26 cellular contexts compared by ENCODE assay signal in the genomic region with DNA sequence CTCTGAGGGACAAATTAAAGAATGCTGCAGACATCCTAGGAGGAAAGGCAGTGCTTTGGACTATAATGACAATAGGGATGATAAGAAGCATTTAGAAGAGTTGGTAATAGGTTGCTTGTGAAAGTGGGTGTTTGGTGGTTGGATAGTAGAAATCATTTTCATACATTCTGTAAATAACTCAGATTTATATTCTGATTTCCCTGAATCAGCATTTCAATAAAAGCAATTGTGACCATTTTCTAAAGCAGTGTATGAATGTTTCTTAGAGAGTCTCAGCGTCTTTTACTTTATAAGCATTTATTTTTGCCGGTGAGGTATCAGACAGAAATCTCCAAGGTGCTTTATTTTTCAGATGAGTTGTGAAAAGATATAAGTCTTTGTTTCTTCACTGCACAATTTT.
DNase-seq lines count a peak whose midpoint lies in the region; ATAC-seq, FAIRE-seq and TF ChIP-seq lines count a peak whose summit lies in the region.
"Had no signal": no experiment of that assay in that cellular context is flagged by ENCODE, and none has a peak within 500 bp of the region (broad histone marks: within the 10 kb centered on the region; RNA-seq: fewer than 3 reads in every experiment).

No MANE protein-coding gene starts in this region.

- peaks cover 5% of the 10 kb centered on the region for H3K9me3 Mint-ChIP-seq in endodermal cell
- peaks cover 42% of the 10 kb centered on the region for H3K9me3 Mint-ChIP-seq in T-helper 2 cell treated with Interferon-gamma antibody and Interleukin-4, amounts not matched to agents 5 μg/mL and 100 μg/mL, for 36 hours

- H3K4me1 Mint-ChIP-seq in endodermal cell: peaks cover 35% of the 10 kb centered on the region
- no peaks in the 10 kb centered on the region for H3K4me1 Mint-ChIP-seq in T-helper 2 cell treated with Interferon-gamma antibody and Interleukin-4, amounts not matched to agents 5 μg/mL and 100 μg/mL, for 36 hours (ENCODE audit: low read depth)
- H3K4me1 Mint-ChIP-seq: CD14-positive monocyte; CD4-positive, alpha-beta memory T cell; CD4-positive, CD25-positive, alpha-beta regulatory T cell; CD8-positive, alpha-beta memory T cell had no signal

- H3K79me1 ChIP-seq in IMR-90 (ENCODE audit: low read depth in 1 of 2, low read length in 2 of 2): no peaks in the 10 kb centered on the region

- no peak for DNase-seq in HepG2 (ENCODE audit: low spot score)
- DNase-seq in right lobe of liver: no peak
- no peak for DNase-seq in IMR-90
- no peak for DNase-seq in endodermal cell
- no peak for DNase-seq in body of pancreas
- DNase-seq in T-helper 2 cell treated with Interferon-gamma antibody and Interleukin-4, amounts not matched to agents 5 μg/mL and 100 μg/mL, for 36 hours (ENCODE audit: low spot score): no peak
- DNase-seq: ACHN; BE2C; C1 segment of cervical spinal cord; CD4-positive, alpha-beta memory T cell; CD4-positive, CD25-positive, alpha-beta regulatory T cell; CD8-positive, alpha-beta memory T cell; COR-L47; DMS 273 treated with DMSO at 0.1 percent for 48 hours; DMS153; DMS53; DMS79; DND-41; EL; GDM1 had no signal

- BruUV-seq in HepG2 (replicated peaks; lab: Mats Ljungman, UMichigan) (no TSS peak), IMR-90 (replicated peaks; lab: Mats Ljungman, UMichigan) (no TSS peak)

- no peak overlapping the region for H3K4me2 ChIP-seq in HepG2 (ENCODE audit: low read depth, low read length)
- H3K4me2 ChIP-seq in IMR-90 (ENCODE audit: low read depth, low read length): no peak overlapping the region
- H3K4me2 ChIP-seq: BLaER1 had no signal

- TF ChIP-seq RAD21 in HepG2 (CRISPR knock-in tag; IDR thresholded peaks at IDR 0.05): no peak
- no peak for TF ChIP-seq RAD21 in IMR-90 (IDR thresholded peaks at IDR 0.05; ENCODE audit: low read length)

- H3K4me3 ChIP-seq in HepG2 (replicated peaks in 1 of 3; ENCODE audit: insufficient read depth in 1 of 3, low read depth in 2 of 3, low read length in 3 of 3): no peak overlapping the region
- H3K4me3 ChIP-seq in right lobe of liver: no peak overlapping the region
- no peak overlapping the region for H3K4me3 ChIP-seq in IMR-90 (ENCODE audit: insufficient read depth, low read depth, low read length)
- H3K4me3 ChIP-seq in endodermal cell (ENCODE audit: low read length): no peak overlapping the region
- H3K4me3 ChIP-seq in body of pancreas: no peak overlapping the region
- H3K4me3 ChIP-seq: BLaER1, GM12878 had no signal

- H3K9ac ChIP-seq in HepG2 (ENCODE audit: insufficient read depth, low read depth, low read length) (no peak overlapping the region), IMR-90 (ENCODE audit: low read depth, low read length) (no peak overlapping the region), endodermal cell (ENCODE audit: extremely low read depth, low read length, poor library complexity, severe bottlenecking) (no peak overlapping the region)
- H3K9ac ChIP-seq: BLaER1 had no signal

- POLR2A ChIA-PET in HepG2 (lab: Yijun Ruan, JAX): no interaction called here
- POLR2A ChIA-PET in IMR-90 (lab: Charles Lee; ENCODE audit: unreplicated experiment): no interaction called here

- TF ChIP-seq EP300 in HepG2 (IDR thresholded peaks at IDR 0.05; ENCODE audit: low read depth in 2 of 2, low read length in 2 of 2): no peak
- TF ChIP-seq EP300 in HepG2 (CRISPR knock-in tag; IDR thresholded peaks at IDR 0.05; ENCODE audit: borderline replicate concordance): no peak

- ATAC-seq in HepG2: no peak
- ATAC-seq in right lobe of liver: no peak
- ATAC-seq in IMR-90 (ENCODE audit: low read depth): no peak
- no peak for ATAC-seq in body of pancreas
- ATAC-seq: GM12878 had no signal

- no peak overlapping the region for H2AK9ac ChIP-seq in IMR-90 (replicated peaks; ENCODE audit: low read depth, low read length, poor library complexity)

- H2BK120ac ChIP-seq in IMR-90 (ENCODE audit: low read depth, low read length): no peak overlapping the region

- peak overlapping the region; percentile 59 for H3K27ac Mint-ChIP-seq in endodermal cell
- no peak overlapping the region for H3K27ac Mint-ChIP-seq in T-helper 2 cell treated with Interferon-gamma antibody and Interleukin-4, amounts not matched to agents 5 μg/mL and 100 μg/mL, for 36 hours
- H3K27ac Mint-ChIP-seq: CD14-positive monocyte; CD4-positive, alpha-beta memory T cell; CD4-positive, CD25-positive, alpha-beta regulatory T cell; CD8-positive, alpha-beta memory T cell had no signal

- H2BK5ac ChIP-seq in IMR-90 (ENCODE audit: low read depth, low read length, poor library complexity, severe bottlenecking): no peak overlapping the region

- no peak overlapping the region for H3K56ac ChIP-seq in IMR-90 (ENCODE audit: extremely low read depth, insufficient read depth, low read length)

- no peak overlapping the region for H2AK5ac ChIP-seq in IMR-90 (ENCODE audit: low read depth, low read length)

- no peak overlapping the region for H4K8ac ChIP-seq in IMR-90 (ENCODE audit: low read depth in 2 of 2, low read length in 2 of 2)

- no peak for FAIRE-seq in HepG2 (lab: Jason Lieb, UNC)
- FAIRE-seq: GM12878, GM12892, GM18507 had no signal

- H4K20me1 ChIP-seq in HepG2 (ENCODE audit: insufficient read depth, low read length) (no peaks in the 10 kb centered on the region), IMR-90 (ENCODE audit: insufficient read depth, low read length) (no peaks in the 10 kb centered on the region)
- H4K20me1 ChIP-seq: BLaER1 had no signal

- H3K36me3 ChIP-seq in HepG2 (replicated peaks in 1 of 2; ENCODE audit: control insufficient read depth in 1 of 2, insufficient read depth in 2 of 2, low read length in 2 of 2) (no peaks in the 10 kb centered on the region), right lobe of liver (no peaks in the 10 kb centered on the region), IMR-90 (ENCODE audit: control insufficient read depth, insufficient read depth, low read length) (no peaks in the 10 kb centered on the region), endodermal cell (ENCODE audit: control insufficient read depth, insufficient read depth, low read length) (peaks cover 6% of the 10 kb centered on the region), body of pancreas (replicated peaks in 1 of 2; ENCODE audit: insufficient read depth in 1 of 2, low read depth in 2 of 2) (no peaks in the 10 kb centered on the region)
- H3K36me3 ChIP-seq: BE2C, BLaER1 had no signal

- H2BK20ac ChIP-seq in IMR-90 (ENCODE audit: low read depth, low read length): no peak overlapping the region

- H2BK15ac ChIP-seq in IMR-90 (ENCODE audit: low read depth, low read length): no peak overlapping the region

- H3K4me3 Mint-ChIP-seq in endodermal cell: no peak overlapping the region
- H3K4me3 Mint-ChIP-seq in T-helper 2 cell treated with Interferon-gamma antibody and Interleukin-4, amounts not matched to agents 5 μg/mL and 100 μg/mL, for 36 hours: no peak overlapping the region
- H3K4me3 Mint-ChIP-seq: CD14-positive monocyte; CD4-positive, alpha-beta memory T cell; CD4-positive, CD25-positive, alpha-beta regulatory T cell; CD8-positive, alpha-beta memory T cell had no signal

- H3K27ac ChIP-seq in HepG2 (ENCODE audit: extremely low read length, insufficient read depth, low read length): no peak overlapping the region
- H3K27ac ChIP-seq in right lobe of liver: no peak overlapping the region
- no peak overlapping the region for H3K27ac ChIP-seq in IMR-90 (ENCODE audit: insufficient read depth, low read length)
- H3K27ac ChIP-seq in endodermal cell (ENCODE audit: low read depth, low read length): no peak overlapping the region
- H3K27ac ChIP-seq in body of pancreas: no peak overlapping the region
- H3K27ac ChIP-seq: 22Rv1, BLaER1 had no signal

- H3K36me3 Mint-ChIP-seq in endodermal cell (ENCODE audit: low read depth): peaks cover 30% of the 10 kb centered on the region
- no peaks in the 10 kb centered on the region for H3K36me3 Mint-ChIP-seq in T-helper 2 cell treated with Interferon-gamma antibody and Interleukin-4, amounts not matched to agents 5 μg/mL and 100 μg/mL, for 36 hours (ENCODE audit: low read depth)
- H3K36me3 Mint-ChIP-seq: CD14-positive monocyte; CD4-positive, alpha-beta memory T cell; CD4-positive, CD25-positive, alpha-beta regulatory T cell; CD8-positive, alpha-beta memory T cell had no signal

- H4K5ac ChIP-seq in IMR-90 (ENCODE audit: low read depth, low read length): no peak overlapping the region

- TF ChIP-seq POLR2A in HepG2 (IDR thresholded peaks at IDR 0.05; ENCODE audit: insufficient read depth in 1 of 2, low read depth in 2 of 2, low read length in 2 of 2): no peak
- no peak for TF ChIP-seq POLR2A in right lobe of liver (IDR thresholded peaks at IDR 0.05)
- no peak for TF ChIP-seq POLR2A in IMR-90 (IDR thresholded peaks at IDR 0.05; ENCODE audit: low read depth, low read length)
- TF ChIP-seq POLR2A in body of pancreas (IDR thresholded peaks at IDR 0.05): no peak

- TF ChIP-seq CTCF in HepG2 (CRISPR knock-in tag; IDR thresholded peaks at IDR 0.05) (no peak), right lobe of liver (IDR thresholded peaks at IDR 0.05) (no peak), IMR-90 (conservative IDR thresholded peaks at IDR 0.05; ENCODE audit: low read depth, low read length) (no peak), endodermal cell (conservative IDR thresholded peaks at IDR 0.05) (no peak), body of pancreas (IDR thresholded peaks at IDR 0.05) (no peak)

- H3K9me3 ChIP-seq in HepG2 (ENCODE audit: low read length): peaks cover 10% of the 10 kb centered on the region
- H3K9me3 ChIP-seq in right lobe of liver: no peaks in the 10 kb centered on the region
- H3K9me3 ChIP-seq in IMR-90 (ENCODE audit: control insufficient read depth, insufficient read depth, low read length): peaks cover 5% of the 10 kb centered on the region; the same call in 1 of the 2 replicates
- peaks cover 5% of the 10 kb centered on the region for H3K9me3 ChIP-seq in endodermal cell (ENCODE audit: control insufficient read depth, low read length)
- no peaks in the 10 kb centered on the region for H3K9me3 ChIP-seq in body of pancreas
- H3K9me3 ChIP-seq: BE2C, BLaER1 had no signal

- dilution Hi-C loops in IMR-90 (cut with HindIII; ENCODE audit: low sequenced_read_pairs, unreplicated experiment): no loop called here

- in situ Hi-C loops in HepG2 (cut with HindIII; ENCODE audit: extremely low pct_ligation_motif_present, low pct_unique_long_range_greater_than_20kb) (no loop called here), IMR-90 (cut with MboI; ENCODE audit: low sequenced_read_pairs) (no loop called here)

- no peak overlapping the region for H3K23ac ChIP-seq in IMR-90 (ENCODE audit: low read depth, low read length)

- 2% methylated on average over 2 of the region's 2 CpGs for WGBS in HepG2 (ENCODE audit: low lambda C conversion rate)
- WGBS in right lobe of liver (ENCODE audit: insufficient coverage, low coverage, low lambda C conversion rate, missing lambda C conversion rate): 67% methylated on average over 2 of the region's 2 CpGs
- no CpG with 5 or more reads among the region's 2 CpGs for WGBS in IMR-90 (ENCODE audit: extremely low coverage in 2 of 2, insufficient read length in 1 of 2), 2 experiments
- WGBS in endodermal cell (ENCODE audit: insufficient coverage in 1 of 2, insufficient read length in 1 of 2), 2 experiments: 40 to 57% methylated on average over 1 to 2 of the region's 2 CpGs
- WGBS in body of pancreas, 2 donors: 45 to 59% methylated on average over 2 of the region's 2 CpGs

- CTCF ChIA-PET in HepG2 (lab: Yijun Ruan, JAX; ENCODE audit: low intra/inter-chr PET ratio, low total read pairs): no interaction called here
- CTCF ChIA-PET in IMR-90 (lab: Yijun Ruan, JAX): no interaction called here

- H3K14ac ChIP-seq in IMR-90 (replicated peaks; ENCODE audit: low read depth, low read length): no peak overlapping the region

- H3K27me3 Mint-ChIP-seq in endodermal cell (ENCODE audit: insufficient read depth): no peaks in the 10 kb centered on the region
- H3K27me3 Mint-ChIP-seq in T-helper 2 cell treated with Interferon-gamma antibody and Interleukin-4, amounts not matched to agents 5 μg/mL and 100 μg/mL, for 36 hours (ENCODE audit: low read depth): no peaks in the 10 kb centered on the region
- H3K27me3 Mint-ChIP-seq: CD4-positive, alpha-beta memory T cell; CD4-positive, CD25-positive, alpha-beta regulatory T cell; CD8-positive, alpha-beta memory T cell had no signal

- no peak overlapping the region for H2AFZ ChIP-seq in HepG2 (ENCODE audit: low read length)
- no peak overlapping the region for H2AFZ ChIP-seq in IMR-90 (replicated peaks; ENCODE audit: low read length, poor library complexity)

- H3K4ac ChIP-seq in IMR-90 (ENCODE audit: low read depth, low read length): no peak overlapping the region

- no peak overlapping the region for H4K91ac ChIP-seq in IMR-90 (ENCODE audit: insufficient read depth, low read depth, low read length)

- H3K9me1 ChIP-seq in IMR-90 (ENCODE audit: insufficient read depth, low read length): no peaks in the 10 kb centered on the region

- no peak overlapping the region for H3K18ac ChIP-seq in IMR-90 (ENCODE audit: low read depth, low read length)

- H3K27me3 ChIP-seq in HepG2 (ENCODE audit: control insufficient read depth in 1 of 2, insufficient read depth in 2 of 2, low read length in 2 of 2) (no peaks in the 10 kb centered on the region), right lobe of liver (no peaks in the 10 kb centered on the region), IMR-90 (ENCODE audit: control insufficient read depth, insufficient read depth, low read length) (no peaks in the 10 kb centered on the region), endodermal cell (ENCODE audit: control insufficient read depth, insufficient read depth, low read length, poor library complexity, severe bottlenecking) (no peaks in the 10 kb centered on the region), body of pancreas (no peaks in the 10 kb centered on the region)
- H3K27me3 ChIP-seq: BE2C, BLaER1 had no signal

- intact Hi-C loops in HepG2 (cut with micrococcal nuclease; ENCODE audit: unreplicated experiment) (no loop called here), right lobe of liver (cut with DNase I) (no loop called here), IMR-90 (cut with micrococcal nuclease) (no loop called here), body of pancreas (cut with DNase I) (no loop called here)

- H3K79me2 ChIP-seq in HepG2 (ENCODE audit: insufficient read depth, low read length): no peaks in the 10 kb centered on the region

- no peaks in the 10 kb centered on the region for H3K4me1 ChIP-seq in HepG2 (ENCODE audit: insufficient read depth, low read length)
- no peaks in the 10 kb centered on the region for H3K4me1 ChIP-seq in right lobe of liver
- H3K4me1 ChIP-seq in IMR-90 (ENCODE audit: control insufficient read depth, insufficient read depth, low read length): no peaks in the 10 kb centered on the region
- H3K4me1 ChIP-seq in endodermal cell (ENCODE audit: control insufficient read depth, insufficient read depth, low read length): peaks cover 14% of the 10 kb centered on the region
- H3K4me1 ChIP-seq in body of pancreas: no peaks in the 10 kb centered on the region
- H3K4me1 ChIP-seq: BE2C, BLaER1 had no signal
